ENCODE assay signal across 17 cellular contexts in genomic region chr9:122580360-122580759, GRCh38. TPM values are rescaled to one million over a fixed set of nuclear protein-coding genes. Genes with fewer than 3 reads are reported as not detected.
DNase-seq lines count a peak whose midpoint lies in the region; ATAC-seq, FAIRE-seq and TF ChIP-seq lines count a peak whose summit lies in the region.
"Had no signal": no experiment of that assay in that cellular context is flagged by ENCODE, and none has a peak within 500 bp of the region (broad histone marks: within the 10 kb centered on the region; RNA-seq: fewer than 3 reads in every experiment).

No MANE protein-coding gene starts in this region.

- no peaks in the 10 kb centered on the region for H3K9me3 ChIP-seq in GM23248 (ENCODE audit: low read depth)
- H3K9me3 ChIP-seq: suprapubic skin had no signal

- no peaks in the 10 kb centered on the region for H3K79me2 ChIP-seq in GM23248 (ENCODE audit: insufficient read depth)

- WGBS in GM23248 (ENCODE audit: low coverage in 1 of 2, low lambda C conversion rate in 2 of 2, missing lambda C conversion rate in 2 of 2), 2 experiments = 61 to 64% methylated on average over 3 of the region's 3 CpGs

- peak overlapping the region; percentile 6 for H3K4me2 ChIP-seq in GM23248 (ENCODE audit: unreplicated experiment)

- H3K9me2 ChIP-seq in GM23248 (ENCODE audit: insufficient read depth) = no peaks in the 10 kb centered on the region

- peak overlapping the region; percentile 36; the same call in 1 of the 2 replicates for H3K27ac ChIP-seq in GM23248
- no peak overlapping the region for H3K27ac ChIP-seq in RWPE1
- H3K27ac ChIP-seq: suprapubic skin had no signal

- no peak overlapping the region for H3K9ac ChIP-seq in GM23248

- in situ Hi-C loops in GM23248 (cut with MboI) = no loop called here

- DNase-seq in GM23248 (peak; percentile 85), RWPE1 (ENCODE audit: low spot score) (peak; percentile 73), epithelial cell of proximal tubule (ENCODE audit: low read depth) (peak; percentile 37), skeletal muscle cell (ENCODE audit: low read depth) (peak; percentile 4), GM19239 (ENCODE audit: insufficient read length, low spot score) (no peak), NCI-H1105 treated with DMSO at 0.1 percent for 48 hours (lab: John Stamatoyannopoulos, UW) (no peak), DMS79 (lab: John Stamatoyannopoulos, UW) (no peak)
- DNase-seq: activated CD4-positive, alpha-beta T cell treated with anti-CD3 and anti-CD28 coated beads, Interleukin-2, amount 50 U/mL, for 4 hours; activated effector memory CD4-positive, alpha-beta T cell treated with anti-CD3 and anti-CD28 coated beads, Interleukin-2, amount 50 U/mL, for 16 hours; caudate nucleus; mesenchymal stem cell; NCI-H1417 treated with DMSO at 0.1 percent for 48 hours; T-helper 17 cell had no signal

- no peak overlapping the region for H3K4me3 ChIP-seq in GM23248
- H3K4me3 ChIP-seq in epithelial cell of proximal tubule (ENCODE audit: low read depth, low read length) = no peak overlapping the region
- H3K4me3 ChIP-seq in skeletal muscle cell (ENCODE audit: low read depth, low read length) = no peak overlapping the region
- H3K4me3 ChIP-seq: suprapubic skin had no signal

- peaks cover 14% of the 10 kb centered on the region for H3K4me1 ChIP-seq in GM23248 (ENCODE audit: insufficient read depth)
- H3K4me1 ChIP-seq: suprapubic skin had no signal

- CTCF ChIA-PET in RWPE1 (lab: Yijun Ruan, JAX) = interaction anchor here (0.6 kb wide), 2 partner anchors 106 to 748 kb away, joined by 3 to 5 read pairs; no protein-coding TSS in a partner anchor

- POLR2A ChIA-PET in RWPE1 (lab: Yijun Ruan, JAX; ENCODE audit: low non-redundant PET) = no interaction called here

- no peaks in the 10 kb centered on the region for H3K27me3 ChIP-seq in GM23248 (replicated peaks; ENCODE audit: insufficient read depth)
- H3K27me3 ChIP-seq: suprapubic skin had no signal

- H3F3A ChIP-seq in GM23248 (ENCODE audit: insufficient read depth) = peaks cover 5% of the 10 kb centered on the region; the same call in 1 of the 2 replicates

- FAIRE-seq in GM19239 (lab: Jason Lieb, UNC) = no peak

- ATAC-seq in GM19463 (IDR thresholded peaks at IDR 0.05; ENCODE audit: unreplicated experiment) = no peak
- ATAC-seq: T-helper 17 cell had no signal

- H2AFZ ChIP-seq in GM23248 = no peak overlapping the region

- H4K20me1 ChIP-seq in GM23248 (ENCODE audit: insufficient read depth) = no peaks in the 10 kb centered on the region

- no peak for TF ChIP-seq CTCF in RWPE1 (conservative IDR thresholded peaks at IDR 0.05; ENCODE audit: low read depth)
- TF ChIP-seq CTCF in epithelial cell of proximal tubule (conservative IDR thresholded peaks at IDR 0.05; ENCODE audit: low read depth, low read length) = no peak

- no peaks in the 10 kb centered on the region for H3K36me3 ChIP-seq in GM23248 (ENCODE audit: low read depth)
- H3K36me3 ChIP-seq: suprapubic skin had no signal

RNA-seq across cellular contexts. Expression of gene OR1L8, which starts 2.8 kb away (rescaled TPM):
- 0.22 TPM in 1 of 2 replicates, not detected in the other for total RNA-seq in GM23248 (2014; rRNA removed; shearing (Covaris generic))
- polyA plus RNA-seq in GM23248 (2016; fragmentation: Nextera tagmentation; extraction: Ambion mirVana) = not detected in 2 replicates
- not detected in 2 replicates for total RNA-seq in epithelial cell of proximal tubule
- total RNA-seq: omental fat pad, suprapubic skin, T-helper 17 cell had no signal

RNA-seq across cellular contexts. Expression of gene OR1N2, which starts 27.4 kb away (rescaled TPM):
- total RNA-seq in GM23248 (2014; rRNA removed; shearing (Covaris generic)) = not detected in 2 replicates
- not detected in 2 replicates for polyA plus RNA-seq in GM23248 (2016; fragmentation: Nextera tagmentation; extraction: Ambion mirVana)
- not detected in 2 replicates for total RNA-seq in epithelial cell of proximal tubule
- total RNA-seq: suprapubic skin had no signal
- polyA plus RNA-seq: esophagus had no signal

RNA-seq across cellular contexts. Expression of gene OR1Q1, which starts 34.2 kb away (rescaled TPM):
- total RNA-seq in GM23248 (2014; rRNA removed; shearing (Covaris generic)) = not detected in 2 replicates
- polyA plus RNA-seq in GM23248 (2016; fragmentation: Nextera tagmentation; extraction: Ambion mirVana) = 0.26 TPM in 1 of 2 replicates, not detected in the other
- total RNA-seq in epithelial cell of proximal tubule = not detected in 2 replicates
- total RNA-seq: omental fat pad, suprapubic skin had no signal
- polyA plus RNA-seq: esophagus had no signal

RNA-seq across cellular contexts. Expression of gene OR1N1, which starts 53.3 kb away (rescaled TPM):
- total RNA-seq in GM23248 (2014; rRNA removed; shearing (Covaris generic)) = not detected in 2 replicates
- polyA plus RNA-seq in GM23248 (2016; fragmentation: Nextera tagmentation; extraction: Ambion mirVana) = not detected in 2 replicates
- total RNA-seq in epithelial cell of proximal tubule = not detected in 2 replicates
- total RNA-seq: omental fat pad, suprapubic skin, T-helper 17 cell had no signal
- polyA plus RNA-seq: esophagus had no signal

Comparison
In these comparisons a context has a peak if more than half of its experiments do, and no peak if none do; other contexts are left out.
1. DNase-seq: peak in GM23248 (single experiment), RWPE1 (single experiment), epithelial cell of proximal tubule (single experiment) and skeletal muscle cell (single experiment); none in GM19239 (single experiment), NCI-H1105 treated with DMSO at 0.1 percent for 48 hours (single experiment) and DMS79 (single experiment).